1 cellular context compared by ENCODE assay signal in the genomic region with DNA sequence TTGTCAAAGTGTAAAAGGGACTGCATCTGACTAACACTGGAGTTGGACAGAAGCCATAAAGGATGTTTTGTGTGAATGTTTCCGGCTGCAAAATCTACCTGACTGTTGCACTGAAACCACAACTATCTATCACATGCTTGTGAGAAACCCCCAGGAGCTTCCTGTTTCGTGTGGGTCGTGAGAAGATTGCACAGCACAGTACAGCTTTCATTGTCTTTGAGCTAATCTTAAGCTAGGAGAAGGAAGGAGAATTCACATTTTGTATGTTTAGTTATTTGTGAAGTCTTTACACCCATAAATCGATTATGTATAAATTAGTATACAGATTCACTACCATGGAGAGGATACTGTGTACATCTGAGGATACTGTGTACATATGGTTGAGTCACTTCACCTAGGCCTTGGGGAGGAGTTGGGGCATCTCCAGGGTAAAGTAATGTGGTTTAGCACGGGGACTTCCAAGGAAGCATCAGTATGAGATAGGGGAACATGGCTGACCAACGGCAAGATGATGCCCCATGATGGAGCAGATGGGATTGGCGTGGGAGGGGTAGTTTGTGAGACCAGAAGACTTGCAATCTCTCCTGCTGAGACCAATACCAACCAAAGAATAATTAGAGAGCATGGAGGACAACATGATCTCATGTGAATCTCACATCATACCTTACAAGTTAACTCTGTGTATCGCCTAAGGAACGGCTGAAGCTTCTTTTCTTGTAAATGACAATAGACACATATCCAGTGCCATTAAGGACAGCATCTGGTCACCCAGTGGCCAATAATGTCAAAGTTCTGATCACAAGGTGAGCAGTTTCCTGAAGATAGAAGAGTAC.
TF ChIP-seq lines count a peak whose summit lies in the region.

No MANE protein-coding gene starts in this region.

TF ChIP-seq in IMR-90, 13 proteins besides CTCF, POLR2A, EP300 and RAD21 (continued from another document):
- TF ChIP-seq, protein P1, sequence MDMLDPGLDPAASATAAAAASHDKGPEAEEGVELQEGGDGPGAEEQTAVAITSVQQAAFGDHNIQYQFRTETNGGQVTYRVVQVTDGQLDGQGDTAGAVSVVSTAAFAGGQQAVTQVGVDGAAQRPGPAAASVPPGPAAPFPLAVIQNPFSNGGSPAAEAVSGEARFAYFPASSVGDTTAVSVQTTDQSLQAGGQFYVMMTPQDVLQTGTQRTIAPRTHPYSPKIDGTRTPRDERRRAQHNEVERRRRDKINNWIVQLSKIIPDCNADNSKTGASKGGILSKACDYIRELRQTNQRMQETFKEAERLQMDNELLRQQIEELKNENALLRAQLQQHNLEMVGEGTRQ (IDR thresholded peaks at IDR 0.05; ENCODE audit: low read depth, low read length), result no peak
- TF ChIP-seq MAZ (IDR thresholded peaks at IDR 0.05; ENCODE audit: borderline replicate concordance, low read depth, low read length), result no peak
- no peak for TF ChIP-seq CEBPB (IDR thresholded peaks at IDR 0.05; ENCODE audit: low read depth, low read length)
- TF ChIP-seq RFX5 (IDR thresholded peaks at IDR 0.05; ENCODE audit: low read depth, low read length), result no peak
- no peak for TF ChIP-seq MXI1 (IDR thresholded peaks at IDR 0.05; ENCODE audit: borderline replicate concordance, low read depth, low read length)
